In genomic region chr2:107635883-107636282, GRCh38 we compare ENCODE assay signal across 17 cellular contexts.
DNase-seq lines count a peak whose midpoint lies in the region; ATAC-seq, FAIRE-seq and TF ChIP-seq lines count a peak whose summit lies in the region.
"Had no signal": no experiment of that assay in that cellular context is flagged by ENCODE, and none has a peak within 500 bp of the region (broad histone marks: within the 10 kb centered on the region; RNA-seq: fewer than 3 reads in every experiment).

No MANE protein-coding gene starts in this region.

- H3K36me3 ChIP-seq in pancreas: no peaks in the 10 kb centered on the region
- no peaks in the 10 kb centered on the region for H3K36me3 ChIP-seq in transverse colon
- H3K36me3 ChIP-seq: HAP-1, heart right ventricle, SJSA1, tibial artery had no signal

- TF ChIP-seq POLR2A in transverse colon (IDR thresholded peaks at IDR 0.05): no peak

- H3K27me3 ChIP-seq in pancreas (no peaks in the 10 kb centered on the region), transverse colon (no peaks in the 10 kb centered on the region)
- H3K27me3 ChIP-seq: heart right ventricle, SJSA1, tibial artery had no signal

- no peak for TF ChIP-seq CTCF in HFF-Myc (IDR thresholded peaks at IDR 0.05; ENCODE audit: low read depth, low read length, missing control alignments)
- TF ChIP-seq CTCF in pancreas (IDR thresholded peaks at IDR 0.05): no peak
- no peak for TF ChIP-seq CTCF in transverse colon (IDR thresholded peaks at IDR 0.05)

- DNase-seq in HFF-Myc (ENCODE audit: extremely low read depth, low read depth): peak; percentile 3
- peak; percentile 4 for DNase-seq in RPMI8226
- peak; percentile 90 for DNase-seq in renal cortical epithelial cell (ENCODE audit: low read depth)
- no peak for DNase-seq in pancreas
- DNase-seq in transverse colon: no peak
- DNase-seq: activated CD4-positive, alpha-beta T cell treated with anti-CD3 and anti-CD28 coated beads, Interleukin-2, amount 10 ng/mL, durations not matched to agents 7 days and 5 days; central memory CD4-positive, alpha-beta T cell; heart right ventricle; kidney; NCI-H1417 treated with DMSO at 0.1 percent for 48 hours; nucleus accumbens; tibial artery had no signal

- 47 to 48% methylated on average over 3 of the region's 3 CpGs for WGBS in pancreas, 2 donors
- 66 to 73% methylated on average over 3 of the region's 3 CpGs for WGBS in transverse colon (ENCODE audit: low coverage in 1 of 2), 2 donors

- H3K4me3 ChIP-seq in HFF-Myc (replicated peaks; ENCODE audit: low read depth, low read length) (no peak overlapping the region), pancreas (no peak overlapping the region), transverse colon (no peak overlapping the region)
- H3K4me3 ChIP-seq: HAP-1, heart right ventricle, SJSA1, tibial artery had no signal

- intact Hi-C loops in pancreas (cut with DNase I) (no loop called here), transverse colon (cut with DNase I; ENCODE audit: low total_unique reads) (no loop called here)

- no peak for TF ChIP-seq EP300 in transverse colon (IDR thresholded peaks at IDR 0.05; ENCODE audit: low read depth)

- H3K9me3 ChIP-seq in pancreas: no peaks in the 10 kb centered on the region
- peaks cover 3 to 9% of the 10 kb centered on the region in 2 donors for H3K9me3 ChIP-seq in transverse colon
- H3K9me3 ChIP-seq: HAP-1, SJSA1 had no signal

- H3K4me1 ChIP-seq in pancreas: no peaks in the 10 kb centered on the region
- no peaks in the 10 kb centered on the region for H3K4me1 ChIP-seq in transverse colon
- H3K4me1 ChIP-seq: HAP-1, heart right ventricle, tibial artery had no signal

- ATAC-seq in esophagus mucosa: peak; percentile 93
- no peak for ATAC-seq in HG02973 (IDR thresholded peaks at IDR 0.05; ENCODE audit: unreplicated experiment)
- ATAC-seq in HG03442 (IDR thresholded peaks at IDR 0.05; ENCODE audit: unreplicated experiment): no peak
- no peak for ATAC-seq in pancreas
- ATAC-seq: heart right ventricle had no signal

- no peak overlapping the region for H3K27ac ChIP-seq in pancreas
- no peak overlapping the region for H3K27ac ChIP-seq in transverse colon
- H3K27ac ChIP-seq: heart right ventricle, SJSA1, tibial artery had no signal

- in situ Hi-C loops in transverse colon (cut with MboI; ENCODE audit: low pct_ligation_motif_present in 1 of 4, low pct_unique_long_range_greater_than_20kb in 1 of 4, low sequenced_read_pairs in 3 of 4): no loop called here

- no peak for FAIRE-seq in pancreas (lab: Jason Lieb, UNC)
- FAIRE-seq: kidney had no signal

Comparison
In these comparisons a context has a peak if more than half of its experiments do, and no peak if none do; other contexts are left out.
1. DNase-seq: peak in HFF-Myc (single experiment), RPMI8226 (single experiment) and renal cortical epithelial cell (single experiment); none in pancreas (0 of 6) and transverse colon (single experiment).